In the genomic region with DNA sequence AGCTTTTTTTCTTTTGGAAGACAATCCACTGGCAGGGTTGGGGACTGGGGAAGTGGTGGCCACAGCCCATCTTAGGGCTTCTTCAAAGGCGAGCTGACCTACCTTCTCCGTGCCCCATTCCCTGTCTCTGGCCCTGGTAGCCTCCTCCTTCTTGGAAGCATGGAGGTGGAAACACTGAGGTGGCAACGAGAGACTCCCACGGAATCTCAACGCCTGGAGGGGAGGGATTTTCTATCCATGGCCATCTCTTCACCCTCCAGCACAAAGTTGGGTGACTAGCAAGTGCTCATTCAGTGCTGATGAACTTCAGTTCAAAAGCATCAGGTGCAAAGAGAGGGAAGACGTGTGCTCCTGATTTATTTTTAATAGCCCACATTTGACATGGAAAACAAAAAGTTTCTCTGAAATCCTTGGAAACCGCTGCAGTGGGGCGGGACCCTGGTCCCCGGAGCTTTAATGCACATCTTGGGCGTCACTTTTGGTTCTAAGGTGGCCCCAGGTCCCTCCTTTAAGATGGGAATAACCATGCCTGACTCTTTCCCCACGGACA, we compare ENCODE assay signal across 8 cellular contexts. TPM values are rescaled to one million over a fixed set of nuclear protein-coding genes. Genes with fewer than 3 reads are reported as not detected.
DNase-seq lines count a peak whose midpoint lies in the region; ATAC-seq and TF ChIP-seq lines count a peak whose summit lies in the region.

No MANE protein-coding gene starts in this region.

- peaks cover 9 to 29% of the 10 kb centered on the region in 2 donors for H3K4me1 ChIP-seq in thoracic aorta (ENCODE audit: control insufficient read depth in 1 of 2, low read depth in 2 of 2)

- ATAC-seq in thoracic aorta (ENCODE audit: insufficient number of reproducible peaks, low FRiP score, low read depth): no peak
- ATAC-seq in HG02642 (IDR thresholded peaks at IDR 0.05; ENCODE audit: poor library complexity, unreplicated experiment): no peak

- H3K4me3 ChIP-seq in thoracic aorta: peak overlapping the region; percentile 83

- H3K27me3 Mint-ChIP-seq in activated CD4-positive, alpha-beta T cell treated with anti-CD3 and anti-CD28 coated beads, Interleukin-2, amount 10 ng/mL, durations not matched to agents 24 days and 14 days: peaks cover 31% of the 10 kb centered on the region
- no peaks in the 10 kb centered on the region for H3K27me3 Mint-ChIP-seq in activated naive CD8-positive, alpha-beta T cell treated with anti-CD3 and anti-CD28 coated beads for 36 hours

- peak overlapping the region; percentile 41 for H3K27ac Mint-ChIP-seq in activated CD4-positive, alpha-beta T cell treated with anti-CD3 and anti-CD28 coated beads, Interleukin-2, amount 10 ng/mL, durations not matched to agents 24 days and 14 days
- peak overlapping the region; percentile 82 for H3K27ac Mint-ChIP-seq in activated naive CD8-positive, alpha-beta T cell treated with anti-CD3 and anti-CD28 coated beads for 36 hours

- no peak for DNase-seq in activated CD4-positive, alpha-beta T cell treated with anti-CD3 and anti-CD28 coated beads, Interleukin-2, amount 10 ng/mL, durations not matched to agents 24 days and 14 days
- DNase-seq in activated CD4-positive, alpha-beta T cell treated with anti-CD3 and anti-CD28 coated beads, Interleukin-2, amount 50 U/mL, for 4 hours: no peak
- DNase-seq in activated naive CD8-positive, alpha-beta T cell treated with anti-CD3 and anti-CD28 coated beads for 36 hours: no peak
- DNase-seq in kidney tubule cell (ENCODE audit: low spot score): peak; percentile 12
- DNase-seq in thoracic aorta (ENCODE audit: low spot score): no peak
- no peak for DNase-seq in NCI-H226
- no peak for DNase-seq in GM19238 (ENCODE audit: insufficient read length, low spot score)

- H3K4me3 Mint-ChIP-seq in activated CD4-positive, alpha-beta T cell treated with anti-CD3 and anti-CD28 coated beads, Interleukin-2, amount 10 ng/mL, durations not matched to agents 24 days and 14 days: peak overlapping the region; percentile 93
- peak overlapping the region; percentile 90 for H3K4me3 Mint-ChIP-seq in activated naive CD8-positive, alpha-beta T cell treated with anti-CD3 and anti-CD28 coated beads for 36 hours

- H3K27ac ChIP-seq in thoracic aorta: peak overlapping the region; percentile 78 to 80

- no peaks in the 10 kb centered on the region for H3K9me3 ChIP-seq in thoracic aorta

- no peaks in the 10 kb centered on the region for H3K27me3 ChIP-seq in thoracic aorta (replicated peaks; ENCODE audit: insufficient read depth)

- H3K36me3 Mint-ChIP-seq in activated CD4-positive, alpha-beta T cell treated with anti-CD3 and anti-CD28 coated beads, Interleukin-2, amount 10 ng/mL, durations not matched to agents 24 days and 14 days (ENCODE audit: low read depth): no peaks in the 10 kb centered on the region
- no peaks in the 10 kb centered on the region for H3K36me3 Mint-ChIP-seq in activated naive CD8-positive, alpha-beta T cell treated with anti-CD3 and anti-CD28 coated beads for 36 hours

- TF ChIP-seq CTCF in thoracic aorta (IDR thresholded peaks at IDR 0.05): no peak

- no peaks in the 10 kb centered on the region for H3K9me3 Mint-ChIP-seq in activated CD4-positive, alpha-beta T cell treated with anti-CD3 and anti-CD28 coated beads, Interleukin-2, amount 10 ng/mL, durations not matched to agents 24 days and 14 days
- no peaks in the 10 kb centered on the region for H3K9me3 Mint-ChIP-seq in activated naive CD8-positive, alpha-beta T cell treated with anti-CD3 and anti-CD28 coated beads for 36 hours

- H3K36me3 ChIP-seq in thoracic aorta: no peaks in the 10 kb centered on the region

- intact Hi-C loops in activated CD4-positive, alpha-beta T cell treated with anti-CD3 and anti-CD28 coated beads, Interleukin-2, amount 10 ng/mL, durations not matched to agents 24 days and 14 days (cut with micrococcal nuclease): no loop called here

- peaks cover 13% of the 10 kb centered on the region for H3K4me1 Mint-ChIP-seq in activated CD4-positive, alpha-beta T cell treated with anti-CD3 and anti-CD28 coated beads, Interleukin-2, amount 10 ng/mL, durations not matched to agents 24 days and 14 days
- peaks cover 23% of the 10 kb centered on the region for H3K4me1 Mint-ChIP-seq in activated naive CD8-positive, alpha-beta T cell treated with anti-CD3 and anti-CD28 coated beads for 36 hours

RNA-seq across cellular contexts. Expression of a gene that starts 0.6 kb away (rescaled TPM):
- 5.9 and 6.4 TPM in 2 replicates for total RNA-seq in activated CD4-positive, alpha-beta T cell treated with anti-CD3 and anti-CD28 coated beads, Interleukin-2, amount 10 ng/mL, durations not matched to agents 24 days and 14 days
- 1 to 10 TPM; 3.9 to 5.1 TPM for total RNA-seq in activated naive CD8-positive, alpha-beta T cell treated with anti-CD3 and anti-CD28 coated beads for 36 hours
- 100 to 1,000 TPM in 1 of 2 donors, 10 to 100 TPM in 1; 68.5 to 103 TPM for total RNA-seq in thoracic aorta
